ENCODE assay signal across 15 cellular contexts in genomic region chrX:100647095-100647494, GRCh38. TPM values are rescaled to one million over a fixed set of nuclear protein-coding genes. Genes with fewer than 3 reads are reported as not detected.
DNase-seq lines count a peak whose midpoint lies in the region; ATAC-seq, FAIRE-seq and TF ChIP-seq lines count a peak whose summit lies in the region.
"Had no signal": no experiment of that assay in that cellular context is flagged by ENCODE, and none has a peak within 500 bp of the region (broad histone marks: within the 10 kb centered on the region; RNA-seq: fewer than 3 reads in every experiment).

No MANE protein-coding gene starts in this region.

- BruUV-seq in HepG2 (replicated peaks; lab: Mats Ljungman, UMichigan) = no TSS peak

- in situ Hi-C loops in HepG2 (cut with HindIII; ENCODE audit: extremely low pct_ligation_motif_present, low pct_unique_long_range_greater_than_20kb) = no loop called here

- H3K4me3 ChIP-seq in choroid plexus epithelial cell (ENCODE audit: low read depth, low read length) (no peak overlapping the region), HepG2 (replicated peaks in 1 of 3; ENCODE audit: insufficient read depth in 1 of 3, low read depth in 2 of 3, low read length in 3 of 3) (peak overlapping the region in 1 of 3 experiments; percentile 28; a peak in 1 of 6 replicates), upper lobe of right lung (no peak overlapping the region), small intestine (ENCODE audit: low read depth in 1 of 2, low read length in 2 of 2) (no peak overlapping the region)

- intact Hi-C loops in HepG2 (cut with micrococcal nuclease; ENCODE audit: unreplicated experiment) = no loop called here
- intact Hi-C loops in upper lobe of right lung (cut with DNase I) = no loop called here

- WGBS in HepG2 (ENCODE audit: low lambda C conversion rate) = 0% methylated on average over 1 of the region's 1 CpG
- WGBS in small intestine, 3 donors = 13 to 92% (median 22%) methylated on average over 1 of the region's 1 CpG

- H2AFZ ChIP-seq in HepG2 (ENCODE audit: low read length) = no peak overlapping the region

- FAIRE-seq in HepG2 (lab: Jason Lieb, UNC) (peak; percentile 74), small intestine (lab: Jason Lieb, UNC) (no peak)
- FAIRE-seq: D721Med, keratinocyte had no signal

- H3K27me3 ChIP-seq in HepG2 (ENCODE audit: control insufficient read depth in 1 of 2, insufficient read depth in 2 of 2, low read length in 2 of 2) (no peaks in the 10 kb centered on the region), upper lobe of right lung (no peaks in the 10 kb centered on the region), small intestine (ENCODE audit: control insufficient read depth in 2 of 2, insufficient read depth in 2 of 2, low read length in 2 of 2) (peaks cover 0 to 2% of the 10 kb centered on the region in 2 donors)
- H3K27me3 ChIP-seq: foreskin keratinocyte had no signal

- peak overlapping the region; percentile 54; the same call in 1 of the 2 replicates for H3K9ac ChIP-seq in HepG2 (ENCODE audit: insufficient read depth, low read depth, low read length)

- no peaks in the 10 kb centered on the region for H3K79me2 ChIP-seq in HepG2 (ENCODE audit: insufficient read depth, low read length)

- DNase-seq in NCI-H526 (lab: John Stamatoyannopoulos, UW) (peak; percentile 25 to 28), NCI-H526 treated with DMSO at 0.1 percent for 48 hours (lab: John Stamatoyannopoulos, UW) (no peak), choroid plexus epithelial cell (ENCODE audit: low read depth) (peak; percentile 76), HepG2 (ENCODE audit: low spot score) (no peak), upper lobe of right lung (no peak), small intestine (no peak), DMS153 (lab: John Stamatoyannopoulos, UW) (no peak)
- DNase-seq: 8988T; activated naive CD4-positive, alpha-beta T cell; foreskin keratinocyte; NCI-H1436; SHP77 treated with DMSO at 0.1 percent for 48 hours had no signal

- H3K4me1 ChIP-seq in HepG2 (ENCODE audit: insufficient read depth, low read length) (peaks cover 81% of the 10 kb centered on the region), upper lobe of right lung (peaks cover 8% of the 10 kb centered on the region), small intestine (ENCODE audit: control insufficient read depth in 2 of 2, insufficient read depth in 1 of 2, low read depth in 1 of 2, low read length in 1 of 2) (no peaks in the 10 kb centered on the region)

- H3K9me3 ChIP-seq in HepG2 (ENCODE audit: low read length) = no peaks in the 10 kb centered on the region
- no peaks in the 10 kb centered on the region for H3K9me3 ChIP-seq in upper lobe of right lung
- H3K9me3 ChIP-seq in small intestine (ENCODE audit: control insufficient read depth, low read depth) = no peaks in the 10 kb centered on the region

- TF ChIP-seq CTCF in choroid plexus epithelial cell (conservative IDR thresholded peaks at IDR 0.05; ENCODE audit: low read depth, low read length) (peak; percentile 47), HepG2 (CRISPR knock-in tag; IDR thresholded peaks at IDR 0.05) (no peak), upper lobe of right lung (IDR thresholded peaks at IDR 0.05) (no peak)

- POLR2A ChIA-PET in HepG2 (lab: Yijun Ruan, JAX) = interaction anchor here (5.1 kb wide), 1 partner anchor 10 kb away, joined by 67 read pairs; the partner anchor contains the start of gene TSPAN6

- ATAC-seq in HepG2 (peak; percentile 21), upper lobe of right lung (peak; percentile 29), GM21723 (IDR thresholded peaks at IDR 0.05; ENCODE audit: unreplicated experiment) (no peak)
- ATAC-seq: foreskin keratinocyte had no signal

- H3K27ac ChIP-seq in HepG2 (ENCODE audit: extremely low read length, insufficient read depth, low read length) (peak overlapping the region; percentile 97), upper lobe of right lung (no peak overlapping the region), small intestine (ENCODE audit: low read depth in 1 of 2, low read length in 1 of 2) (no peak overlapping the region)
- H3K27ac ChIP-seq: foreskin keratinocyte had no signal

- no peak for TF ChIP-seq RAD21 in HepG2 (CRISPR knock-in tag; IDR thresholded peaks at IDR 0.05)

- H3K4me2 ChIP-seq in HepG2 (ENCODE audit: low read depth, low read length) = peak overlapping the region; percentile 88

- no peaks in the 10 kb centered on the region for H4K20me1 ChIP-seq in HepG2 (ENCODE audit: insufficient read depth, low read length)

- TF ChIP-seq POLR2A in HepG2 (IDR thresholded peaks at IDR 0.05; ENCODE audit: insufficient read depth in 1 of 2, low read depth in 2 of 2, low read length in 2 of 2) = no peak

- CTCF ChIA-PET in HepG2 (lab: Yijun Ruan, JAX; ENCODE audit: low intra/inter-chr PET ratio, low total read pairs) = no interaction called here

- H3K36me3 ChIP-seq in HepG2 (replicated peaks in 1 of 2; ENCODE audit: control insufficient read depth in 1 of 2, insufficient read depth in 2 of 2, low read length in 2 of 2) = no peaks in the 10 kb centered on the region
- H3K36me3 ChIP-seq in upper lobe of right lung = no peaks in the 10 kb centered on the region
- no peaks in the 10 kb centered on the region for H3K36me3 ChIP-seq in small intestine (ENCODE audit: control insufficient read depth in 2 of 2, insufficient read depth in 2 of 2, low read length in 2 of 2)

- TF ChIP-seq EP300 in HepG2 (IDR thresholded peaks at IDR 0.05; ENCODE audit: low read depth in 2 of 2, low read length in 2 of 2) = peak in 1 of 2 experiments; percentile 4; a peak in 1 of 4 replicates
- no peak for TF ChIP-seq EP300 in HepG2 (CRISPR knock-in tag; IDR thresholded peaks at IDR 0.05; ENCODE audit: borderline replicate concordance)

TF ChIP-seq in HepG2, 621 proteins besides CTCF, POLR2A, EP300 and RAD21 (continues in another document):
- TF ChIP-seq TAF1 (CRISPR knock-in tag; IDR thresholded peaks at IDR 0.05) = no peak
- no peak for TF ChIP-seq KLF12 (CRISPR knock-in tag; IDR thresholded peaks at IDR 0.05; ENCODE audit: borderline replicate concordance)
- TF ChIP-seq ZNF263 (CRISPR knock-in tag; IDR thresholded peaks at IDR 0.05) = no peak
- TF ChIP-seq XRCC5 (optimal IDR thresholded peaks at IDR 0.05; ENCODE audit: low read length) = no peak

RNA-seq across cellular contexts. Expression of gene SRPX2, which starts 3.1 kb away (rescaled TPM):
- 1.5 and 1.6 TPM in 2 replicates for total RNA-seq in HepG2 (2016; rRNA removed; fragmentation: Illumina TruSeq; extraction: Trizol)
- total RNA-seq in HepG2 (2016; cell fraction: cytosol; rRNA removed; fragmentation: Illumina TruSeq; extraction: Trizol; ENCODE audit: low read depth) = 0.44 and 1.2 TPM in 2 replicates
- 1.3 and 1.8 TPM in 2 replicates for total RNA-seq in HepG2 (2016; cell fraction: insoluble cytoplasmic fraction; rRNA removed; fragmentation: Illumina TruSeq; extraction: Trizol)
- 0.79 and 1.4 TPM in 2 replicates for total RNA-seq in HepG2 (2016; cell fraction: membrane; rRNA removed; fragmentation: Illumina TruSeq; extraction: Trizol)
- total RNA-seq in HepG2 (2016; cell fraction: nucleus; rRNA removed; fragmentation: Illumina TruSeq; extraction: Trizol) = 2.6 and 2.7 TPM in 2 replicates
- 4.6 and 6.7 TPM in 2 replicates for polyA plus RNA-seq in HepG2 (2011; rRNA removed)
- polyA plus RNA-seq in HepG2 (2011; cell fraction: cytosol; rRNA removed) = 3.3 and 5.1 TPM in 2 replicates
- 5.8 and 7.1 TPM in 2 replicates for polyA plus RNA-seq in HepG2 (2011; cell fraction: nucleus; rRNA removed)
- polyA plus RNA-seq in HepG2 (2012) = 0.61 and 0.79 TPM in 2 replicates
- polyA plus RNA-seq in HepG2 (2016; cell fraction: cytosol; fragmentation: Illumina TruSeq; extraction: Trizol; ENCODE audit: low read depth) = 0.24 and 0.69 TPM in 2 replicates
- polyA plus RNA-seq in HepG2 (2016; cell fraction: insoluble cytoplasmic fraction; fragmentation: Illumina TruSeq; extraction: Trizol; ENCODE audit: low read depth) = 1.2 and 2.0 TPM in 2 replicates
- 0.63 and 0.77 TPM in 2 replicates for polyA plus RNA-seq in HepG2 (2016; cell fraction: membrane; fragmentation: Illumina TruSeq; extraction: Trizol; ENCODE audit: low read depth)
- polyA plus RNA-seq in HepG2 (2016; cell fraction: nucleus; fragmentation: Illumina TruSeq; extraction: Trizol; ENCODE audit: insufficient read depth, low read depth) = 6.7 and 8.3 TPM in 2 replicates
- 1.5 and 6.0 TPM in 2 replicates for polyA minus RNA-seq in HepG2 (2011; rRNA and poly(A)+ RNA removed; ENCODE audit: low replicate concordance)
- polyA minus RNA-seq in HepG2 (2011; cell fraction: cytosol; rRNA and poly(A)+ RNA removed) = 0.89 and 2.6 TPM in 2 replicates
- polyA minus RNA-seq in HepG2 (2011; cell fraction: nucleus; rRNA and poly(A)+ RNA removed) = 3.1 and 3.3 TPM in 2 replicates
- total RNA-seq in upper lobe of right lung = 39.1 TPM
- polyA plus RNA-seq in small intestine = 1 to 10 TPM in 1 of 3 donors, under 1 TPM in 1, not detected in 1; 0.54 to 5.5 TPM

RNA-seq across cellular contexts. Expression of gene TSPAN6, which starts 10.5 kb away (rescaled TPM):
- 78.4 and 133 TPM in 2 replicates for total RNA-seq in HepG2 (2016; rRNA removed; fragmentation: Illumina TruSeq; extraction: Trizol)
- total RNA-seq in HepG2 (2016; cell fraction: cytosol; rRNA removed; fragmentation: Illumina TruSeq; extraction: Trizol; ENCODE audit: low read depth) = 34.8 and 39.0 TPM in 2 replicates
- 79.3 and 133 TPM in 2 replicates for total RNA-seq in HepG2 (2016; cell fraction: insoluble cytoplasmic fraction; rRNA removed; fragmentation: Illumina TruSeq; extraction: Trizol)
- total RNA-seq in HepG2 (2016; cell fraction: membrane; rRNA removed; fragmentation: Illumina TruSeq; extraction: Trizol) = 51.3 and 60.6 TPM in 2 replicates
- total RNA-seq in HepG2 (2016; cell fraction: nucleus; rRNA removed; fragmentation: Illumina TruSeq; extraction: Trizol) = 93.8 and 113 TPM in 2 replicates
- 51.2 and 78.9 TPM in 2 replicates for polyA plus RNA-seq in HepG2 (2011; rRNA removed)
- 46.5 and 62.1 TPM in 2 replicates for polyA plus RNA-seq in HepG2 (2011; cell fraction: cytosol; rRNA removed)
- 14.3 and 18.4 TPM in 2 replicates for polyA plus RNA-seq in HepG2 (2011; cell fraction: nucleus; rRNA removed)
- 60.5 and 75.1 TPM in 2 replicates for polyA plus RNA-seq in HepG2 (2012)
- 39.5 and 40.3 TPM in 2 replicates for polyA plus RNA-seq in HepG2 (2016; cell fraction: cytosol; fragmentation: Illumina TruSeq; extraction: Trizol; ENCODE audit: low read depth)
- 76.0 and 79.3 TPM in 2 replicates for polyA plus RNA-seq in HepG2 (2016; cell fraction: insoluble cytoplasmic fraction; fragmentation: Illumina TruSeq; extraction: Trizol; ENCODE audit: low read depth)
- polyA plus RNA-seq in HepG2 (2016; cell fraction: membrane; fragmentation: Illumina TruSeq; extraction: Trizol; ENCODE audit: low read depth) = 46.1 and 51.0 TPM in 2 replicates
- 147 and 150 TPM in 2 replicates for polyA plus RNA-seq in HepG2 (2016; cell fraction: nucleus; fragmentation: Illumina TruSeq; extraction: Trizol; ENCODE audit: insufficient read depth, low read depth)
- 18.5 and 47.1 TPM in 2 replicates for polyA minus RNA-seq in HepG2 (2011; rRNA and poly(A)+ RNA removed; ENCODE audit: low replicate concordance)
- 37.7 and 41.0 TPM in 2 replicates for polyA minus RNA-seq in HepG2 (2011; cell fraction: cytosol; rRNA and poly(A)+ RNA removed)
- 19.1 and 24.2 TPM in 2 replicates for polyA minus RNA-seq in HepG2 (2011; cell fraction: nucleus; rRNA and poly(A)+ RNA removed)
- 13.9 TPM for total RNA-seq in upper lobe of right lung
- 10 to 100 TPM in 1 of 3 donors, 1 to 10 TPM in 2; 8.1 to 26.4 (median 9.8) TPM for polyA plus RNA-seq in small intestine

Comparison
In these comparisons a context has a peak if more than half of its experiments do, and no peak if none do; other contexts are left out.
1. DNase-seq: peak in NCI-H526 (2 of 2) and choroid plexus epithelial cell (single experiment); none in NCI-H526 treated with DMSO at 0.1 percent for 48 hours (single experiment), HepG2 (single experiment), upper lobe of right lung (single experiment), small intestine (single experiment) and DMS153 (single experiment).
2. RNA of gene SRPX2, which starts 3.1 kb away (total RNA-seq): 39.1 TPM in upper lobe of right lung (single experiment); 0.44 to 2.7 TPM in HepG2; every median in the first group is over 10 times any median in the second.